Comparison of ENCODE assay signal across 8 cellular contexts in genomic region chr13:48038763-48039162, GRCh38. TPM values are rescaled to one million over a fixed set of nuclear protein-coding genes. Genes with fewer than 3 reads are reported as not detected.
DNase-seq lines count a peak whose midpoint lies in the region; ATAC-seq and TF ChIP-seq lines count a peak whose summit lies in the region.

No MANE protein-coding gene starts in this region.

- peaks cover 18% of the 10 kb centered on the region for H3K79me2 ChIP-seq in PC-9 (ENCODE audit: low read depth)

- 85 to 100% (median 89%) methylated on average over 1 of the region's 1 CpG for WGBS in spleen, 5 donors

- H3K9me3 ChIP-seq in PC-9 (ENCODE audit: insufficient read depth, low read depth) (no peaks in the 10 kb centered on the region), spleen (no peaks in the 10 kb centered on the region)

- no peak for TF ChIP-seq POLR2A in spleen (IDR thresholded peaks at IDR 0.05)

- no peak for TF ChIP-seq CTCF in PC-9 (conservative IDR thresholded peaks at IDR 0.05)
- TF ChIP-seq CTCF in fibroblast of mammary gland (conservative IDR thresholded peaks at IDR 0.05; ENCODE audit: control insufficient read depth, insufficient read depth, low read depth, low read length): no peak
- TF ChIP-seq CTCF in spleen (IDR thresholded peaks at IDR 0.05 in 8 of 11, conservative IDR thresholded peaks at IDR 0.05 in 3 of 11): no peak

- POLR2A ChIA-PET in PC-9 (lab: Charles Lee; ENCODE audit: unreplicated experiment): interaction anchor here (0.6 kb wide), 1 partner anchor 711 kb away, joined by 3 read pairs; no protein-coding TSS in a partner anchor

- H3K9me2 ChIP-seq in PC-9 (ENCODE audit: insufficient read depth): no peaks in the 10 kb centered on the region

- DNase-seq in NCI-H748 (lab: John Stamatoyannopoulos, UW; ENCODE audit: unreplicated experiment): peak; percentile 10
- no peak for DNase-seq in NCI-H748 treated with DMSO at 0.1 percent for 48 hours (lab: John Stamatoyannopoulos, UW)
- no peak for DNase-seq in PC-9
- DNase-seq in fibroblast of mammary gland (ENCODE audit: low read depth): no peak
- DNase-seq in spleen: no peak
- DNase-seq in HK-2 (ENCODE audit: unreplicated experiment): no peak
- no peak for DNase-seq in activated CD4-positive, CD25-positive, alpha-beta regulatory T cell treated with anti-CD3 and anti-CD28 coated beads, Interleukin-2, amount 50 U/mL, for 72 hours

- H3K27me3 ChIP-seq in PC-9 (ENCODE audit: insufficient read depth, low read depth): no peaks in the 10 kb centered on the region
- no peaks in the 10 kb centered on the region for H3K27me3 ChIP-seq in spleen (replicated peaks in 1 of 7)

- CTCF ChIA-PET in PC-9 (lab: Charles Lee): interaction anchor here (0.7 to 1.7 kb wide), 3 partner anchors 8 to 142 kb away, joined by 4 to 5 read pairs (median 5); partner anchors contain the start of gene MED4

- H2AFZ ChIP-seq in PC-9: no peak overlapping the region

- H3F3A ChIP-seq in PC-9 (ENCODE audit: insufficient read depth, low read depth): peaks cover 20% of the 10 kb centered on the region; the same call in 1 of the 2 replicates

- H3K36me3 ChIP-seq in PC-9 (ENCODE audit: low read depth): peaks cover 6% of the 10 kb centered on the region; the same call in 1 of the 2 replicates
- H3K36me3 ChIP-seq in spleen: peaks cover 0 to 27% (median 9%) of the 10 kb centered on the region in 6 donors

- peak overlapping the region; percentile 89 for H3K4me2 ChIP-seq in PC-9

- no peak for ATAC-seq in HG03442 (IDR thresholded peaks at IDR 0.05; ENCODE audit: unreplicated experiment)

- no peaks in the 10 kb centered on the region for H4K20me1 ChIP-seq in PC-9 (ENCODE audit: insufficient read depth)

- peaks cover 35% of the 10 kb centered on the region for H3K4me1 ChIP-seq in PC-9 (replicated peaks; ENCODE audit: insufficient read depth)
- H3K4me1 ChIP-seq in spleen: peaks cover 10 to 28% (median 16%) of the 10 kb centered on the region in 6 donors

- H3K4me3 ChIP-seq in PC-9 (peak overlapping the region; percentile 66; the same call in 1 of the 2 replicates), fibroblast of mammary gland (ENCODE audit: control insufficient read depth, low read depth, low read length) (peak overlapping the region; percentile 75), spleen (peak overlapping the region in 1 of 8 donors; percentile 65)

- H3K27ac ChIP-seq in PC-9: no peak overlapping the region
- H3K27ac ChIP-seq in spleen: peak overlapping the region in 6 of 8 donors; percentile 93 to 99 (median 98)

- intact Hi-C loops in PC-9 (cut with micrococcal nuclease; ENCODE audit: unreplicated experiment): loop anchor here (5.0 kb wide), 1 partner anchor 241 kb away; no protein-coding TSS in a partner anchor
- intact Hi-C loops in spleen (cut with DNase I; ENCODE audit: low total_unique reads): no loop called here

- BruUV-seq in PC-9 (replicated peaks; lab: Mats Ljungman, UMichigan): TSS peak; percentile 63

RNA-seq across cellular contexts. Expression of gene NUDT15, which starts 1.2 kb away (rescaled TPM):
- 13.4 and 16.1 TPM in 2 replicates for total RNA-seq in PC-9 (2021)
- 1 to 10 TPM; 4.5 to 9.4 (median 5.6) TPM for total RNA-seq in spleen
- polyA plus RNA-seq in spleen: 1 to 10 TPM; 4.6 to 9.0 (median 6.0) TPM

RNA-seq across cellular contexts. Expression of gene SUCLA2, which starts 37.7 kb away (rescaled TPM):
- 32.0 and 44.8 TPM in 2 replicates for total RNA-seq in PC-9 (2021)
- 10 to 100 TPM; 27.9 to 49.6 (median 36.6) TPM for total RNA-seq in spleen
- 10 to 100 TPM; 14.4 to 22.3 (median 21.5) TPM for polyA plus RNA-seq in spleen

RNA-seq across cellular contexts. Expression of gene MED4, which starts 56.1 kb away (rescaled TPM):
- 26.9 and 38.5 TPM in 2 replicates for total RNA-seq in PC-9 (2021)
- total RNA-seq in spleen: 10 to 100 TPM; 35.7 to 50.8 (median 38.1) TPM
- 10 to 100 TPM; 47.3 to 61.7 (median 61.6) TPM for polyA plus RNA-seq in spleen
